8 cellular contexts compared by ENCODE assay signal in genomic region chr11:82899957-82900276, GRCh38. TPM values are rescaled to one million over a fixed set of nuclear protein-coding genes. Genes with fewer than 3 reads are reported as not detected.
DNase-seq lines count a peak whose midpoint lies in the region; ATAC-seq and TF ChIP-seq lines count a peak whose summit lies in the region.

No MANE protein-coding gene starts in this region.

- no peak for DNase-seq in activated naive CD4-positive, alpha-beta T cell treated with anti-CD3 and anti-CD28 coated beads for 36 hours
- no peak for DNase-seq in activated naive CD4-positive, alpha-beta T cell treated with anti-CD3 and anti-CD28 coated beads, Interleukin-2, amount 50 U/mL, for 16 hours
- DNase-seq in WERI-Rb-1 (no peak), hepatocyte (ENCODE audit: low spot score) (no peak), COLO668 (lab: John Stamatoyannopoulos, UW; ENCODE audit: unreplicated experiment) (no peak), NOMO-1 treated with dmso at 0.1 percent for 144 hours (lab: John Stamatoyannopoulos, UW; ENCODE audit: unreplicated experiment) (no peak)
- DNase-seq in stimulated activated naive CD8-positive, alpha-beta T cell treated with anti-CD3 and anti-CD28 coated beads, Interleukin-15, amount 100 ng/mL, for 72 hours, result no peak
- DNase-seq in stimulated activated CD4-positive, alpha-beta T cell treated with anti-CD3 and anti-CD28 coated beads, Interleukin-15, amount 100 ng/mL, for 24 hours, result no peak

- peaks cover 29% of the 10 kb centered on the region for H3K79me2 ChIP-seq in hepatocyte

- H3K27ac ChIP-seq in WERI-Rb-1 (peak overlapping the region; percentile 83), hepatocyte (peak overlapping the region; percentile 88)

- H3K27me3 Mint-ChIP-seq in activated naive CD4-positive, alpha-beta T cell treated with anti-CD3 and anti-CD28 coated beads for 36 hours (ENCODE audit: low read depth), result no peaks in the 10 kb centered on the region
- H3K27me3 Mint-ChIP-seq in stimulated activated naive CD8-positive, alpha-beta T cell treated with anti-CD3 and anti-CD28 coated beads, Interleukin-15, amount 100 ng/mL, for 72 hours, result no peaks in the 10 kb centered on the region

- H2AFZ ChIP-seq in hepatocyte, result peak overlapping the region; percentile 95

- H4K20me1 ChIP-seq in hepatocyte (ENCODE audit: insufficient read depth, poor library complexity, severe bottlenecking), result no peaks in the 10 kb centered on the region

- H3K9me3 ChIP-seq in WERI-Rb-1 (ENCODE audit: severe bottlenecking), result no peaks in the 10 kb centered on the region
- H3K9me3 ChIP-seq in hepatocyte (ENCODE audit: low read depth), result no peaks in the 10 kb centered on the region

- H3K4me2 ChIP-seq in hepatocyte, result peak overlapping the region; percentile 92

- peak overlapping the region; percentile 99 for H3K27ac Mint-ChIP-seq in activated naive CD4-positive, alpha-beta T cell treated with anti-CD3 and anti-CD28 coated beads for 36 hours
- peak overlapping the region; percentile 99 to 100 for H3K27ac Mint-ChIP-seq in stimulated activated naive CD8-positive, alpha-beta T cell treated with anti-CD3 and anti-CD28 coated beads, Interleukin-15, amount 100 ng/mL, for 72 hours

- H3K9me2 ChIP-seq in hepatocyte (replicated peaks; ENCODE audit: insufficient read depth), result no peaks in the 10 kb centered on the region

- peaks cover 8% of the 10 kb centered on the region for H3K4me1 ChIP-seq in hepatocyte (ENCODE audit: insufficient read depth)

- ATAC-seq in stimulated activated naive CD8-positive, alpha-beta T cell treated with anti-CD3 and anti-CD28 coated beads, Interleukin-15, amount 100 ng/mL, for 72 hours, result no peak

- peak overlapping the region; percentile 83 for H3K4me3 ChIP-seq in WERI-Rb-1 (ENCODE audit: low read depth, low read length)
- H3K4me3 ChIP-seq in hepatocyte, result peak overlapping the region; percentile 40

- peaks cover 52% of the 10 kb centered on the region for H3K4me1 Mint-ChIP-seq in activated naive CD4-positive, alpha-beta T cell treated with anti-CD3 and anti-CD28 coated beads for 36 hours (ENCODE audit: low read depth)
- H3K4me1 Mint-ChIP-seq in stimulated activated naive CD8-positive, alpha-beta T cell treated with anti-CD3 and anti-CD28 coated beads, Interleukin-15, amount 100 ng/mL, for 72 hours, result peaks cover 69% of the 10 kb centered on the region

- H3K27me3 ChIP-seq in WERI-Rb-1 (ENCODE audit: insufficient read depth, low read depth, severe bottlenecking), result no peaks in the 10 kb centered on the region
- H3K27me3 ChIP-seq in hepatocyte, result no peaks in the 10 kb centered on the region

- WGBS in hepatocyte (ENCODE audit: low lambda C conversion rate, missing lambda C conversion rate), result 2% methylated on average over 11 of the region's 11 CpGs

- intact Hi-C loops in activated naive CD4-positive, alpha-beta T cell treated with anti-CD3 and anti-CD28 coated beads for 36 hours (cut with micrococcal nuclease), result loop anchor here (1.0 to 10.0 kb wide), 7 partner anchors 33 to 825 kb away; no protein-coding TSS in a partner anchor

- H3K9me3 Mint-ChIP-seq in activated naive CD4-positive, alpha-beta T cell treated with anti-CD3 and anti-CD28 coated beads for 36 hours, result no peaks in the 10 kb centered on the region
- no peaks in the 10 kb centered on the region for H3K9me3 Mint-ChIP-seq in stimulated activated naive CD8-positive, alpha-beta T cell treated with anti-CD3 and anti-CD28 coated beads, Interleukin-15, amount 100 ng/mL, for 72 hours

- CTCF ChIA-PET in activated naive CD4-positive, alpha-beta T cell treated with anti-CD3 and anti-CD28 coated beads for 36 hours (lab: Charles Lee), result interaction anchor here (0.7 to 6.5 kb wide), 7 partner anchors 29 to 393 kb away, joined by 3 to 57 read pairs (median 5); partner anchors contain the start of gene RAB30

- no peaks in the 10 kb centered on the region for H3K36me3 ChIP-seq in WERI-Rb-1
- H3K36me3 ChIP-seq in hepatocyte (replicated peaks; ENCODE audit: insufficient read depth, low read depth), result no peaks in the 10 kb centered on the region

- H3K36me3 Mint-ChIP-seq in activated naive CD4-positive, alpha-beta T cell treated with anti-CD3 and anti-CD28 coated beads for 36 hours (ENCODE audit: low read depth), result peaks cover 2% of the 10 kb centered on the region

- no peak for TF ChIP-seq CTCF in WERI-Rb-1 (IDR thresholded peaks at IDR 0.05; ENCODE audit: low read depth, low read length)
- no peak for TF ChIP-seq CTCF in hepatocyte (IDR thresholded peaks at IDR 0.05; ENCODE audit: poor library complexity)

- H3K4me3 Mint-ChIP-seq in activated naive CD4-positive, alpha-beta T cell treated with anti-CD3 and anti-CD28 coated beads for 36 hours, result peak overlapping the region; percentile 99
- peak overlapping the region; percentile 93 to 99 for H3K4me3 Mint-ChIP-seq in stimulated activated naive CD8-positive, alpha-beta T cell treated with anti-CD3 and anti-CD28 coated beads, Interleukin-15, amount 100 ng/mL, for 72 hours

RNA-seq across cellular contexts. Expression of gene PRCP, which starts 0.3 kb away (rescaled TPM):
- total RNA-seq in activated naive CD4-positive, alpha-beta T cell treated with anti-CD3 and anti-CD28 coated beads for 36 hours, result 10 to 100 TPM; 23.0 to 23.3 TPM
- total RNA-seq in hepatocyte, result 46.8 and 49.0 TPM in 2 replicates
- 48.3 and 53.0 TPM in 2 replicates for polyA plus RNA-seq in hepatocyte

RNA-seq across cellular contexts. Expression of gene DDIAS, which starts 1.6 kb away (rescaled TPM):
- total RNA-seq in activated naive CD4-positive, alpha-beta T cell treated with anti-CD3 and anti-CD28 coated beads for 36 hours, result 10 to 100 TPM; 15.8 to 18.0 TPM
- total RNA-seq in hepatocyte, result 2.6 and 2.7 TPM in 2 replicates
- polyA plus RNA-seq in hepatocyte, result 0.88 and 0.92 TPM in 2 replicates
